ENCODE assay signal across 12 cellular contexts in the genomic region with DNA sequence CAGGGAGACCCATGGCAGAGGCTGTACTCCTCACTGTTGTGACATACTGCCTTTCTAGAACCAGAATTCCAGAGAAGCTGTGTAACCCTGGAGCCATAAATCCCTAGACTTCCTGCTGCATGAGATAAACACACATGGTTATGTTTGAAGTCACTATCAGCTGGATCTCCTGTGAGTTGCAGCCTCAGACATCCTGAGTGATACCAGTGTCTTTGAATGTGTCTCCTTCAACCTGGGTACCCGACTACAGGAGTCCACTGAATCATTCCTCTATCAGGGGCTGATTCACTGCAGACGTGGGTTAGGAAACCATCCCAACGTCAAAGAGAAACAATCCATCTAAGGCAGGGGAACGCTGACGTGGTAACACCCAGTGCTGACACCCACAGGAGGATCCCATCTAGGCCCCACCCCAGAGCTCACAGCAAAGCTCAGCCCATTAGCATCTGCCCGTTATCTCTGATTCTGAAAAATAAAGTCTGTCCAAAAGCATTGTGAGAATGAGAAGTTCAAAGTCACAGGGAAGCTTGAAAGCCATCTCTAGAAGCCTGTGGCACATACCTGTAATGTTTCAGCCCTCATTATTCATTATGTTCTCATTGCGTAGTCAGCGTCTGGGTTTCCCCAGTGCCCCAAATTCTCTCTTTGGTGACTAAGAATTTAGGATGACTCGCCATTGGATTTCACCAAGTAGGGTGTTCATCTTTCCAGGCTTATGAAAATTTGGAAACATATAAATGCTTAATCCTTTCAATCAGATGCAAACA. TPM values are rescaled to one million over a fixed set of nuclear protein-coding genes. Genes with fewer than 3 reads are reported as not detected.
A peak's percentile ranks its signal among the peaks of the same experiment; 100 is the strongest.
DNase-seq lines count a peak whose midpoint lies in the region; ATAC-seq and TF ChIP-seq lines count a peak whose summit lies in the region.
"Had no signal": no experiment of that assay in that cellular context is flagged by ENCODE, and none has a peak within 500 bp of the region (broad histone marks: within the 10 kb centered on the region; RNA-seq: fewer than 3 reads in every experiment).

No MANE protein-coding gene starts in this region.

- DNase-seq in AG09319 (ENCODE audit: extremely low read depth, low read depth) (peak; percentile 51), HS-5 (ENCODE audit: low read depth) (peak; percentile 99), astrocyte of the spinal cord (ENCODE audit: low read depth, low spot score) (peak; percentile 91), right lobe of liver (no peak), coronary artery (ENCODE audit: low spot score) (no peak), GM19238 (ENCODE audit: insufficient read length, low spot score) (no peak), psoas muscle (no peak), NCI-H2029 (lab: John Stamatoyannopoulos, UW) (no peak)
- DNase-seq: DMS79 treated with DMSO at 0.1 percent for 48 hours, gastrocnemius medialis, natural killer cell, NCI-H1105 treated with DMSO at 0.1 percent for 48 hours had no signal

- no peaks in the 10 kb centered on the region for H3K27me3 ChIP-seq in right lobe of liver
- H3K27me3 ChIP-seq in psoas muscle (ENCODE audit: insufficient read depth in 3 of 3, low read length in 2 of 3), result no peaks in the 10 kb centered on the region
- H3K27me3 ChIP-seq: gastrocnemius medialis had no signal

- H3K9me3 ChIP-seq in right lobe of liver (no peaks in the 10 kb centered on the region), psoas muscle (no peaks in the 10 kb centered on the region)
- H3K9me3 ChIP-seq: gastrocnemius medialis had no signal

- no peak overlapping the region for H3K4me3 ChIP-seq in astrocyte of the spinal cord (ENCODE audit: low read depth, low read length)
- no peak overlapping the region for H3K4me3 ChIP-seq in right lobe of liver
- no peak overlapping the region for H3K4me3 ChIP-seq in coronary artery
- no peak overlapping the region for H3K4me3 ChIP-seq in psoas muscle
- H3K4me3 ChIP-seq: gastrocnemius medialis had no signal

- in situ Hi-C loops in astrocyte of the spinal cord (cut with HindIII; ENCODE audit: low sequenced_read_pairs), result no loop called here

- TF ChIP-seq POLR2A in right lobe of liver (IDR thresholded peaks at IDR 0.05), result no peak

- no peaks in the 10 kb centered on the region for H3K36me3 ChIP-seq in right lobe of liver
- H3K36me3 ChIP-seq in psoas muscle (ENCODE audit: insufficient read depth in 1 of 2, low read depth in 1 of 2), result no peaks in the 10 kb centered on the region
- H3K36me3 ChIP-seq: gastrocnemius medialis had no signal

- WGBS in right lobe of liver (ENCODE audit: insufficient coverage, low coverage, low lambda C conversion rate, missing lambda C conversion rate), result 62% methylated on average over 7 of the region's 9 CpGs
- WGBS in psoas muscle, 3 donors, result 85 to 88% (median 85%) methylated on average over 9 of the region's 9 CpGs

- intact Hi-C loops in right lobe of liver (cut with DNase I), result loop anchor here in 1 of 2 donors (10.0 kb wide), 1 partner anchor 386 kb away; no protein-coding TSS in a partner anchor
- intact Hi-C loops in psoas muscle (cut with DNase I), result loop anchor here in 1 of 2 donors (10.0 kb wide), 1 partner anchor 246 kb away; the partner anchor contains the start of gene MYO10

- H3K27ac ChIP-seq in right lobe of liver (no peak overlapping the region), coronary artery (no peak overlapping the region), psoas muscle (no peak overlapping the region)
- H3K27ac ChIP-seq: gastrocnemius medialis had no signal

- TF ChIP-seq CTCF in AG09319 (IDR thresholded peaks at IDR 0.05; ENCODE audit: low read depth, low read length), result no peak
- TF ChIP-seq CTCF in astrocyte of the spinal cord (IDR thresholded peaks at IDR 0.05; ENCODE audit: low read depth, low read length), result no peak
- no peak for TF ChIP-seq CTCF in right lobe of liver (IDR thresholded peaks at IDR 0.05)
- no peak for TF ChIP-seq CTCF in coronary artery (IDR thresholded peaks at IDR 0.05)
- no peak for TF ChIP-seq CTCF in psoas muscle (IDR thresholded peaks at IDR 0.05)

- ATAC-seq in right lobe of liver, result peak in 3 of 4 donors; percentile 23 to 25 (median 23)
- ATAC-seq in psoas muscle, result no peak
- ATAC-seq: gastrocnemius medialis, natural killer cell had no signal

- H3K4me1 ChIP-seq in right lobe of liver (no peaks in the 10 kb centered on the region), psoas muscle (peaks cover 6% of the 10 kb centered on the region)

RNA-seq across cellular contexts. Expression of gene BASP1, which starts 36.3 kb away (rescaled TPM):
- 10 to 100 TPM in 1 of 6 experiments, 1 to 10 TPM in 5; 2.6 to 11.2 (median 4.7) TPM for total RNA-seq in right lobe of liver
- total RNA-seq in psoas muscle, result 1 to 10 TPM in 3 of 4 donors, under 1 TPM in 1; 0.67 to 1.9 (median 1.1) TPM
- polyA plus RNA-seq in psoas muscle, result 1 to 10 TPM in 1 of 3 donors, under 1 TPM in 2; 0.64 to 1.2 (median 0.73) TPM

Comparison
In these comparisons a context has a peak if more than half of its experiments do, and no peak if none do; other contexts are left out.
1. DNase-seq: peak in AG09319 (single experiment), HS-5 (single experiment) and astrocyte of the spinal cord (single experiment); none in right lobe of liver (0 of 3), coronary artery (single experiment), GM19238 (single experiment), psoas muscle (0 of 2) and NCI-H2029 (single experiment).
2. ATAC-seq: peak in right lobe of liver (3 of 4); none in psoas muscle (0 of 4).